Comparison of ENCODE assay signal across 8 cellular contexts in genomic region chr7:73850781-73851207, GRCh38. TPM values are rescaled to one million over a fixed set of nuclear protein-coding genes. Genes with fewer than 3 reads are reported as not detected.
DNase-seq lines count a peak whose midpoint lies in the region; ATAC-seq and TF ChIP-seq lines count a peak whose summit lies in the region.

No MANE protein-coding gene starts in this region.

- H3K27me3 ChIP-seq in gastroesophageal sphincter = peaks cover 2% of the 10 kb centered on the region

- H3K4me3 Mint-ChIP-seq in stimulated activated naive B cell treated with anti-CD40 and anti-IgM and Interleukin-4, amounts not matched to agents 10 μg/mL and 1 μg/mL and 100 μg/mL, for 72 hours = no peak overlapping the region
- no peak overlapping the region for H3K4me3 Mint-ChIP-seq in WTC11

- POLR2A ChIA-PET in WTC11 (lab: Charles Lee) = interaction anchor here (0.5 to 1.6 kb wide), 2 partner anchors 19 to 213 kb away, joined by 3 to 5 read pairs; no protein-coding TSS in a partner anchor

- H3K4me1 ChIP-seq in gastroesophageal sphincter = peaks cover 0 to 24% (median 3%) of the 10 kb centered on the region in 3 donors

- H3K4me3 ChIP-seq in gastroesophageal sphincter = no peak overlapping the region

- TF ChIP-seq CTCF in gastroesophageal sphincter (IDR thresholded peaks at IDR 0.05) = no peak
- no peak for TF ChIP-seq CTCF in WTC11 (IDR thresholded peaks at IDR 0.05)

- no peak for TF ChIP-seq EP300 in gastroesophageal sphincter (IDR thresholded peaks at IDR 0.05)

- no peaks in the 10 kb centered on the region for H3K9me3 Mint-ChIP-seq in stimulated activated naive B cell treated with anti-CD40 and anti-IgM and Interleukin-4, amounts not matched to agents 10 μg/mL and 1 μg/mL and 100 μg/mL, for 72 hours
- peaks cover 7% of the 10 kb centered on the region for H3K9me3 Mint-ChIP-seq in WTC11

- H3K36me3 ChIP-seq in gastroesophageal sphincter = no peaks in the 10 kb centered on the region

- H3K27ac ChIP-seq in gastroesophageal sphincter = peak overlapping the region in 3 of 4 donors; percentile 42 to 77 (median 62)

- H3K36me3 Mint-ChIP-seq in stimulated activated naive B cell treated with anti-CD40 and anti-IgM and Interleukin-4, amounts not matched to agents 10 μg/mL and 1 μg/mL and 100 μg/mL, for 72 hours = no peaks in the 10 kb centered on the region
- peaks cover 2% of the 10 kb centered on the region; the same call in 1 of the 2 replicates for H3K36me3 Mint-ChIP-seq in WTC11

- H3K4me1 Mint-ChIP-seq in stimulated activated naive B cell treated with anti-CD40 and anti-IgM and Interleukin-4, amounts not matched to agents 10 μg/mL and 1 μg/mL and 100 μg/mL, for 72 hours = peaks cover 25 to 33% of the 10 kb centered on the region in 2 donors
- H3K4me1 Mint-ChIP-seq in WTC11 = peaks cover 22% of the 10 kb centered on the region

- ATAC-seq in gastroesophageal sphincter (peak; percentile 85), HG03159 (IDR thresholded peaks at IDR 0.05; ENCODE audit: unreplicated experiment) (no peak), WTC11 (no peak)
- no peak for ATAC-seq in stimulated activated naive B cell treated with anti-CD40 and anti-IgM and Interleukin-4, amounts not matched to agents 10 μg/mL and 1 μg/mL and 100 μg/mL, for 72 hours (replicated peaks)

- H3K9me3 ChIP-seq in gastroesophageal sphincter = no peaks in the 10 kb centered on the region

- TF ChIP-seq POLR2A in gastroesophageal sphincter (IDR thresholded peaks at IDR 0.05) = no peak

- H3K27me3 Mint-ChIP-seq in stimulated activated naive B cell treated with anti-CD40 and anti-IgM and Interleukin-4, amounts not matched to agents 10 μg/mL and 1 μg/mL and 100 μg/mL, for 72 hours = peaks cover 20 to 45% of the 10 kb centered on the region in 2 donors
- peaks cover 13% of the 10 kb centered on the region for H3K27me3 Mint-ChIP-seq in WTC11 (ENCODE audit: low read depth)

- 46 to 82% methylated on average over 2 to 3 of the region's 4 CpGs for WGBS in gastroesophageal sphincter (ENCODE audit: low coverage in 1 of 2), 2 donors

- H3K27ac Mint-ChIP-seq in stimulated activated naive B cell treated with anti-CD40 and anti-IgM and Interleukin-4, amounts not matched to agents 10 μg/mL and 1 μg/mL and 100 μg/mL, for 72 hours = peak overlapping the region; percentile 47
- no peak overlapping the region; the same call in 1 of the 2 replicates for H3K27ac Mint-ChIP-seq in WTC11

- DNase-seq in HT1080 (ENCODE audit: low read depth) = peak; percentile 95
- peak; percentile 99 for DNase-seq in SW480 (ENCODE audit: low spot score)
- no peak for DNase-seq in stimulated activated naive B cell treated with anti-CD40 and anti-IgM and Interleukin-4, amounts not matched to agents 10 μg/mL and 1 μg/mL and 100 μg/mL, for 72 hours
- DNase-seq in NCI-H1105 treated with DMSO at 0.1 percent for 48 hours (lab: John Stamatoyannopoulos, UW) = no peak
- no peak for DNase-seq in activated gamma-delta T cell (lab: John Stamatoyannopoulos, UW)
- no peak for DNase-seq in WTC11 (ENCODE audit: low spot score)

- CTCF ChIA-PET in WTC11 (lab: Charles Lee) = interaction anchor here (0.7 to 1.6 kb wide), 5 partner anchors 9 to 244 kb away, joined by 3 to 7 read pairs (median 4); no protein-coding TSS in a partner anchor

TF ChIP-seq in WTC11, 78 proteins besides CTCF, POLR2A, EP300 and RAD21:
- TF ChIP-seq E2F5 (CRISPR knock-in tag; IDR thresholded peaks at IDR 0.05) (no peak), AR (CRISPR knock-in tag; IDR thresholded peaks at IDR 0.05) (no peak), ZNF671 (CRISPR knock-in tag; IDR thresholded peaks at IDR 0.05) (no peak)

RNA-seq across cellular contexts. Expression of gene METTL27, which starts 8.5 kb away (rescaled TPM):
- total RNA-seq in HT1080 (2014; rRNA removed; shearing (Covaris generic)) = 14.4 and 22.2 TPM in 2 replicates
- polyA plus RNA-seq in HT1080 (2015; cell fraction: cytosol; rRNA removed) = 43.5 and 48.3 TPM in 2 replicates
- polyA plus RNA-seq in HT1080 (2015; cell fraction: nucleus; rRNA removed) = 28.3 and 29.3 TPM in 2 replicates
- total RNA-seq in gastroesophageal sphincter (1 to 10 TPM in 3 of 4 donors, under 1 TPM in 1; 0.93 to 7.8 (median 3.5) TPM), WTC11 (2021) (4.3 to 7.7 TPM (median 6.6 TPM) in 3 replicates)

RNA-seq across cellular contexts. Expression of gene TMEM270, which starts 10.2 kb away (rescaled TPM):
- total RNA-seq in HT1080 (2014; rRNA removed; shearing (Covaris generic)) = 0.23 TPM in 1 of 2 replicates, not detected in the other
- polyA plus RNA-seq in HT1080 (2015; cell fraction: cytosol; rRNA removed) = 0.26 and 0.33 TPM in 2 replicates
- polyA plus RNA-seq in HT1080 (2015; cell fraction: nucleus; rRNA removed) = 0.28 TPM in 1 of 2 replicates, not detected in the other
- not detected for total RNA-seq in gastroesophageal sphincter
- 0.28 TPM in 1 of 3 replicates, not detected in the others for total RNA-seq in WTC11 (2021)

RNA-seq across cellular contexts. Expression of gene CLDN4, which starts 20.0 kb away (rescaled TPM):
- 1.2 and 1.7 TPM in 2 replicates for total RNA-seq in HT1080 (2014; rRNA removed; shearing (Covaris generic))
- polyA plus RNA-seq in HT1080 (2015; cell fraction: cytosol; rRNA removed) = 0.29 and 1.2 TPM in 2 replicates
- 0.32 and 0.68 TPM in 2 replicates for polyA plus RNA-seq in HT1080 (2015; cell fraction: nucleus; rRNA removed)
- total RNA-seq in gastroesophageal sphincter (10 to 100 TPM in 1 of 4 donors, under 1 TPM in 3; 0.54 to 16.8 (median 0.79) TPM), WTC11 (2021) (32.0 to 54.3 TPM (median 52.5 TPM) in 3 replicates)

Comparison
In these comparisons a context has a peak if more than half of its experiments do, and no peak if none do; other contexts are left out.
1. DNase-seq: peak in HT1080 (single experiment) and SW480 (single experiment); none in stimulated activated naive B cell treated with anti-CD40 and anti-IgM and Interleukin-4, amounts not matched to agents 10 μg/mL and 1 μg/mL and 100 μg/mL, for 72 hours (single experiment), NCI-H1105 treated with DMSO at 0.1 percent for 48 hours (single experiment), activated gamma-delta T cell (single experiment) and WTC11 (single experiment).